Comparison of ENCODE assay signal across 8 cellular contexts in the genomic region with DNA sequence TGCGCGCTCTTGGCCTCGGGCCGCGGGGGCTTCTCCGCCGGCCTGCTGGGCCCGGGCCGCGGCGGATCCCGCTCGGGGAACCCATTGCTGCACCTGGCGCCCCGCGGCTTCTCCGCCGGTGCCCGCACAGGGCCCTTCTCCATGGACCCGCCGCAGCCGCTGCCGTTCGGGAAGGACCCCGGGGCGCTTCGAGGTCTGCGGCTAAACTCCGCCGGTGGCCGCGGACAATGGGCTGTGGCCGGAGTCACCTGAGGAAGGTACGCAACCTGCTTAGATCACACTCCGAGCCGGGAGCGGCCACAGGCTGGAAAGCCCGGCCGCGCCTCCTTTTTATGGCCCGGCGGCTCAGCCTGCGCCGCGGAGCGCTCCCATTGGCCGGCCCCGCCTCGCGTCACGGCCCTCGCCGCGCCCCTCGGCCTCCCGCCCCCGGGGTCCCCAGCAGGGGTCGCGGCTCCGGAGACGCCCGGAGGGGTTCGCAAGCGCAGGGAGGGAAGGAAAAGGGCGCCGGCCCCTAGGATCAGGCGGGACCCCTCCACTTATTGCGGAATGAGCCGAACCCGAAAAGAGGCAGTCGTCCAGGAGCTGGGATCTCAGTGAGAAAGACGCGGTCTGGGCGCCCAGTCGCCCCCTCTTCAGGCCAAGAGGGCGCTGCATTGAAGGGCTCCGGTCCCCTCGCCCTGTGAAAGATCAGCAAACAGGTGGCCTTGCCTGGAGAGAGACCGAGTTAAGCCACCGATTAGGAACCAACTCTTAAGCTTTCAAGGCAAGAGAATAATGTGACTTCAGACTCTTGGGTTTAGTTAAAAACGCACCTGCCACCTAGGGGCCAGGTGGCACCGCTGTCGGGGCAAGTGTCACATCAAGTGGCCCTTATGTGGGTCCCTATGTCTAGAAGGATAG. TPM values are rescaled to one million over a fixed set of nuclear protein-coding genes. Genes with fewer than 3 reads are reported as not detected.
DNase-seq lines count a peak whose midpoint lies in the region; TF ChIP-seq lines count a peak whose summit lies in the region.

A gene with protein sequence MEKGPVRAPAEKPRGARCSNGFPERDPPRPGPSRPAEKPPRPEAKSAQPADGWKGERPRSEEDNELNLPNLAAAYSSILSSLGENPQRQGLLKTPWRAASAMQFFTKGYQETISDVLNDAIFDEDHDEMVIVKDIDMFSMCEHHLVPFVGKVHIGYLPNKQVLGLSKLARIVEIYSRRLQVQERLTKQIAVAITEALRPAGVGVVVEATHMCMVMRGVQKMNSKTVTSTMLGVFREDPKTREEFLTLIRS (minus strand): TSS at position 306 of the 900 bp plus-strand sequence. CDS start 163 bp downstream, at position 143.

- peak within 1 kb of the TSS; percentile 65 for H3K4me3 ChIP-seq in HFF-Myc (replicated peaks; ENCODE audit: low read depth, low read length)
- H3K4me3 ChIP-seq in adipocyte (ENCODE audit: low read length): peak within 1 kb of the TSS; percentile 96
- peak within 1 kb of the TSS; percentile 52 to 89 (median 74) for H3K4me3 ChIP-seq in sigmoid colon

- H3K9me3 ChIP-seq in adipocyte (ENCODE audit: control insufficient read depth, low read length): no peaks in the 10 kb centered on the region
- no peaks in the 10 kb centered on the region for H3K9me3 ChIP-seq in sigmoid colon

- 1% methylated on average over 83 of the region's 83 CpGs for WGBS in sigmoid colon, 2 donors

- TF ChIP-seq EP300 in sigmoid colon (IDR thresholded peaks at IDR 0.05): no peak

- peak within 1 kb of the TSS; percentile 88 for H3K9ac ChIP-seq in adipocyte (ENCODE audit: low read length)

- peak; percentile 9 to 60 for TF ChIP-seq POLR2A in sigmoid colon (IDR thresholded peaks at IDR 0.05)

- H3K27me3 ChIP-seq in adipocyte (replicated peaks; ENCODE audit: control insufficient read depth, insufficient read depth, low read length) (no peaks in the 10 kb centered on the region), sigmoid colon (peaks cover 0 to 15% (median 0%) of the 10 kb centered on the region in 3 donors)

- intact Hi-C loops in sigmoid colon (cut with DNase I): no loop called here

- no peak for DNase-seq in HFF-Myc (ENCODE audit: extremely low read depth, low read depth)
- peak; percentile 33 for DNase-seq in MV-4-11 (lab: John Stamatoyannopoulos, UW)
- DNase-seq in SW480 (ENCODE audit: low spot score): peak; percentile 84
- DNase-seq in adipocyte (ENCODE audit: low read depth): peak; percentile 84
- DNase-seq in hepatic stellate cell (ENCODE audit: low spot score): peak; percentile 49
- DNase-seq in sigmoid colon: peak; percentile 71
- DNase-seq in cerebellar nuclear complex (lab: John Stamatoyannopoulos, UW): no peak

- H3K4me1 ChIP-seq in adipocyte (ENCODE audit: control insufficient read depth, insufficient read depth, low read length) (peaks cover 25% of the 10 kb centered on the region), sigmoid colon (peaks cover 0 to 22% (median 13%) of the 10 kb centered on the region in 4 donors)

- H3K36me3 ChIP-seq in adipocyte (ENCODE audit: control insufficient read depth, insufficient read depth, low read length, severe bottlenecking) (no peaks in the 10 kb centered on the region), sigmoid colon (no peaks in the 10 kb centered on the region)

- H3K27ac ChIP-seq in sigmoid colon: peak within 1 kb of the TSS; percentile 72 to 80 (median 74)

- TF ChIP-seq CTCF in GM12872 (IDR thresholded peaks at IDR 0.05; ENCODE audit: insufficient read depth, low read depth, low read length): peak; percentile 49
- no peak for TF ChIP-seq CTCF in HFF-Myc (IDR thresholded peaks at IDR 0.05; ENCODE audit: low read depth, low read length, missing control alignments)
- TF ChIP-seq CTCF in sigmoid colon (IDR thresholded peaks at IDR 0.05): peak in 2 of 4 experiments; percentile 12 to 22

RNA-seq across cellular contexts. Expression of the gene that starts here (rescaled TPM):
- total RNA-seq in sigmoid colon: 1 to 10 TPM; 3.2 to 8.1 (median 3.9) TPM
- polyA plus RNA-seq in sigmoid colon: 10 to 100 TPM; 18.7 to 46.2 (median 24.6) TPM

Comparison
In these comparisons a context has a peak if more than half of its experiments do, and no peak if none do; other contexts are left out.
1. DNase-seq: peak in MV-4-11 (single experiment), SW480 (single experiment), adipocyte (single experiment), hepatic stellate cell (single experiment) and sigmoid colon (single experiment); none in HFF-Myc (single experiment) and cerebellar nuclear complex (0 of 2).
2. Peak in every context shown above with its lines, with median percentiles within 50 percentile points of each other: H3K4me3 ChIP-seq.